Comparison of ENCODE assay signal across 8 cellular contexts in genomic region chr1:75991497-75992114, GRCh38. TPM values are rescaled to one million over a fixed set of nuclear protein-coding genes. Genes with fewer than 3 reads are reported as not detected.
A peak's percentile ranks its signal among the peaks of the same experiment; 100 is the strongest.
DNase-seq lines count a peak whose midpoint lies in the region; ATAC-seq, FAIRE-seq and TF ChIP-seq lines count a peak whose summit lies in the region.

No MANE protein-coding gene starts in this region.

- H3K9me2 ChIP-seq in DOHH2 (replicated peaks; ENCODE audit: control insufficient read depth, low read length) (no peaks in the 10 kb centered on the region), Karpas-422 (replicated peaks; ENCODE audit: insufficient read depth, low read length) (no peaks in the 10 kb centered on the region)

- H3K27me3 ChIP-seq in DOHH2 (ENCODE audit: control insufficient read depth, low read length) (peaks cover 8% of the 10 kb centered on the region), Karpas-422 (ENCODE audit: low read length) (no peaks in the 10 kb centered on the region), suprapubic skin (peaks cover 13% of the 10 kb centered on the region)

- H3K79me2 ChIP-seq in DOHH2 (ENCODE audit: control insufficient read depth, low read length) (no peaks in the 10 kb centered on the region), Karpas-422 (ENCODE audit: low read length) (no peaks in the 10 kb centered on the region)

- FAIRE-seq in RCC 7860 (lab: Jason Lieb, UNC), result peak; percentile 54

- no peaks in the 10 kb centered on the region for H3F3A ChIP-seq in DOHH2 (ENCODE audit: control insufficient read depth, insufficient read depth)

- no peaks in the 10 kb centered on the region for H4K20me1 ChIP-seq in DOHH2 (ENCODE audit: control insufficient read depth, insufficient read depth, low read depth, low read length)
- no peaks in the 10 kb centered on the region for H4K20me1 ChIP-seq in Karpas-422 (ENCODE audit: insufficient read depth, low read depth, low read length)

- TF ChIP-seq CTCF in DOHH2 (IDR thresholded peaks at IDR 0.05; ENCODE audit: low read depth, low read length, poor library complexity, severe bottlenecking) (peak; percentile 79), fibroblast of villous mesenchyme (IDR thresholded peaks at IDR 0.05; ENCODE audit: insufficient read depth, low read depth, low read length) (peak; percentile 86), suprapubic skin (IDR thresholded peaks at IDR 0.05) (peak in 1 of 2 donors; percentile 62)

- peak; percentile 86 for DNase-seq in Karpas-422
- DNase-seq in RCC 7860 (ENCODE audit: low spot score), result peak; percentile 69
- peak; percentile 35 to 39 for DNase-seq in activated T-helper 1 cell treated with anti-CD3 and anti-CD28 coated beads, Interleukin-2, amount 50 U/mL, for 16 hours (ENCODE audit: low read depth in 1 of 2, low spot score in 1 of 2)
- DNase-seq in fibroblast of villous mesenchyme (ENCODE audit: low read depth), result peak; percentile 87
- peak in 55 of 56 donors; percentile 21 to 97 (median 67) for DNase-seq in nucleus accumbens (lab: John Stamatoyannopoulos, UW)
- peak; percentile 87 for DNase-seq in suprapubic skin (ENCODE audit: low spot score in 2 of 2)

- no peak overlapping the region for H3K9ac ChIP-seq in Karpas-422 (ENCODE audit: low read length)

- H3K4me1 ChIP-seq in DOHH2 (ENCODE audit: control insufficient read depth, low read length) (no peaks in the 10 kb centered on the region), Karpas-422 (ENCODE audit: low read length) (no peaks in the 10 kb centered on the region), suprapubic skin (no peaks in the 10 kb centered on the region)

- no peak for TF ChIP-seq POLR2A in suprapubic skin (IDR thresholded peaks at IDR 0.05)

- WGBS in suprapubic skin, result 17% methylated on average over 8 of the region's 8 CpGs

- H3K27ac ChIP-seq in DOHH2 (ENCODE audit: low read depth, low read length) (no peak overlapping the region), Karpas-422 (ENCODE audit: low read length) (no peak overlapping the region), suprapubic skin (no peak overlapping the region)

- peak; percentile 88 for ATAC-seq in GM21717 (IDR thresholded peaks at IDR 0.05; ENCODE audit: unreplicated experiment)

- H3K4me3 ChIP-seq in DOHH2 (ENCODE audit: low read length), result no peak overlapping the region
- H3K4me3 ChIP-seq in Karpas-422 (ENCODE audit: low read length), result no peak overlapping the region
- no peak overlapping the region for H3K4me3 ChIP-seq in fibroblast of villous mesenchyme (ENCODE audit: low read depth, low read length)
- H3K4me3 ChIP-seq in suprapubic skin, result no peak overlapping the region

- no peaks in the 10 kb centered on the region for H3K36me3 ChIP-seq in DOHH2 (ENCODE audit: control insufficient read depth, low read length)
- no peaks in the 10 kb centered on the region for H3K36me3 ChIP-seq in Karpas-422 (ENCODE audit: insufficient read depth, low read length)
- H3K36me3 ChIP-seq in suprapubic skin, result no peaks in the 10 kb centered on the region

- H3K4me2 ChIP-seq in DOHH2 (ENCODE audit: low read length), result no peak overlapping the region
- H3K4me2 ChIP-seq in Karpas-422 (ENCODE audit: low read depth, low read length, poor library complexity, severe bottlenecking), result no peak overlapping the region

- H3K9me3 ChIP-seq in DOHH2 (ENCODE audit: control insufficient read depth, insufficient read depth, low read length) (no peaks in the 10 kb centered on the region), Karpas-422 (ENCODE audit: low read length) (no peaks in the 10 kb centered on the region), suprapubic skin (no peaks in the 10 kb centered on the region)

- H2AFZ ChIP-seq in Karpas-422 (ENCODE audit: low read length), result no peak overlapping the region

- no peak for TF ChIP-seq EP300 in suprapubic skin (IDR thresholded peaks at IDR 0.05)

RNA-seq across cellular contexts. Expression of gene ASB17, which starts 59.4 kb away (rescaled TPM):
- total RNA-seq in Karpas-422 (2014; rRNA removed; shearing (Covaris generic); ENCODE audit: low replicate concordance), result not detected in 2 replicates
- total RNA-seq in fibroblast of villous mesenchyme, result not detected in 2 replicates
- total RNA-seq in suprapubic skin, result not detected

Comparison
In these comparisons a context has a peak if more than half of its experiments do, and no peak if none do; other contexts are left out.
1. DNase-seq: peak in every context shown above with its lines; median percentile 87 in fibroblast of villous mesenchyme; 87 in suprapubic skin; 86 in Karpas-422; 69 in RCC 7860; 67 in nucleus accumbens; 37 in activated T-helper 1 cell treated with anti-CD3 and anti-CD28 coated beads, Interleukin-2, amount 50 U/mL, for 16 hours.